11 cellular contexts compared by ENCODE assay signal in genomic region chr17:51263001-51263400, GRCh38. TPM values are rescaled to one million over a fixed set of nuclear protein-coding genes. Genes with fewer than 3 reads are reported as not detected.
DNase-seq lines count a peak whose midpoint lies in the region; ATAC-seq and TF ChIP-seq lines count a peak whose summit lies in the region.
"Had no signal": no experiment of that assay in that cellular context is flagged by ENCODE, and none has a peak within 500 bp of the region (broad histone marks: within the 10 kb centered on the region; RNA-seq: fewer than 3 reads in every experiment).

No MANE protein-coding gene starts in this region.

- no peaks in the 10 kb centered on the region for H3K9me3 ChIP-seq in PC-3 (ENCODE audit: low read length)

- peak overlapping the region; percentile 19; the same call in 1 of the 2 replicates for H3K4me3 ChIP-seq in PC-3 (ENCODE audit: low read length)

- BruUV-seq in PC-3 (replicated peaks; lab: Mats Ljungman, UMichigan): no TSS peak

- H3K79me2 ChIP-seq in PC-3 (ENCODE audit: low read length): peaks cover 91% of the 10 kb centered on the region

- H2AFZ ChIP-seq in PC-3 (ENCODE audit: low read length): no peak overlapping the region

- H3K36me3 ChIP-seq in PC-3 (ENCODE audit: low read depth, low read length): peaks cover 36% of the 10 kb centered on the region

- H3F3A ChIP-seq in PC-3 (ENCODE audit: low read length, unreplicated experiment): no peaks in the 10 kb centered on the region

- CTCF ChIA-PET in activated CD8-positive, alpha-beta memory T cell treated with anti-CD3 and anti-CD28 coated beads, Interleukin-2, amount 10 ng/mL, durations not matched to agents 7 days and 5 days (lab: Charles Lee): no interaction called here
- CTCF ChIA-PET in PC-3 (lab: Charles Lee): no interaction called here

- H3K36me3 Mint-ChIP-seq in activated CD8-positive, alpha-beta memory T cell treated with anti-CD3 and anti-CD28 coated beads, Interleukin-2, amount 10 ng/mL, durations not matched to agents 7 days and 5 days: peaks cover 34% of the 10 kb centered on the region

- TF ChIP-seq CTCF in PC-3 (conservative IDR thresholded peaks at IDR 0.05; ENCODE audit: low read depth, low read length): no peak

- POLR2A ChIA-PET in PC-3 (lab: Charles Lee; ENCODE audit: unreplicated experiment): no interaction called here

- peaks cover 27% of the 10 kb centered on the region for H3K4me1 ChIP-seq in PC-3 (ENCODE audit: insufficient read depth, low read length)

- H3K27me3 Mint-ChIP-seq in activated CD8-positive, alpha-beta memory T cell treated with anti-CD3 and anti-CD28 coated beads, Interleukin-2, amount 10 ng/mL, durations not matched to agents 7 days and 5 days: no peaks in the 10 kb centered on the region

- H3K4me1 Mint-ChIP-seq in activated CD8-positive, alpha-beta memory T cell treated with anti-CD3 and anti-CD28 coated beads, Interleukin-2, amount 10 ng/mL, durations not matched to agents 7 days and 5 days: peaks cover 47% of the 10 kb centered on the region

- no peak overlapping the region for H3K9ac ChIP-seq in PC-3 (ENCODE audit: low read length)

- no peak for ATAC-seq in activated CD8-positive, alpha-beta memory T cell treated with anti-CD3 and anti-CD28 coated beads, Interleukin-2, amount 10 ng/mL, durations not matched to agents 7 days and 5 days
- no peak for ATAC-seq in PC-3
- ATAC-seq in GM19455 (IDR thresholded peaks at IDR 0.05; ENCODE audit: unreplicated experiment): no peak

- intact Hi-C loops in PC-3 (cut with micrococcal nuclease): loop anchor here (5.0 kb wide), 1 partner anchor 96 kb away; the partner anchor contains the start of gene NME2

- H4K20me1 ChIP-seq in PC-3 (ENCODE audit: low read length): peaks cover 44% of the 10 kb centered on the region

- H3K27ac Mint-ChIP-seq in activated CD8-positive, alpha-beta memory T cell treated with anti-CD3 and anti-CD28 coated beads, Interleukin-2, amount 10 ng/mL, durations not matched to agents 7 days and 5 days: peak overlapping the region; percentile 27

- peak overlapping the region; percentile 46 for H3K4me3 Mint-ChIP-seq in activated CD8-positive, alpha-beta memory T cell treated with anti-CD3 and anti-CD28 coated beads, Interleukin-2, amount 10 ng/mL, durations not matched to agents 7 days and 5 days

- H3K9me3 Mint-ChIP-seq in activated CD8-positive, alpha-beta memory T cell treated with anti-CD3 and anti-CD28 coated beads, Interleukin-2, amount 10 ng/mL, durations not matched to agents 7 days and 5 days (ENCODE audit: low read depth): no peaks in the 10 kb centered on the region

- H3K9me2 ChIP-seq in PC-3 (replicated peaks; ENCODE audit: low read length): no peaks in the 10 kb centered on the region

- no peak for DNase-seq in activated CD8-positive, alpha-beta memory T cell treated with anti-CD3 and anti-CD28 coated beads, Interleukin-2, amount 10 ng/mL, durations not matched to agents 7 days and 5 days
- DNase-seq in activated CD8-positive, alpha-beta memory T cell treated with anti-CD3 and anti-CD28 coated beads for 24 hours: no peak
- no peak for DNase-seq in PC-3
- no peak for DNase-seq in epithelial cell of prostate (ENCODE audit: low read depth, low spot score)
- peak; percentile 69 for DNase-seq in renal cortical epithelial cell (ENCODE audit: low read depth)
- DNase-seq in DMS153 treated with DMSO at 0.1 percent for 48 hours (lab: John Stamatoyannopoulos, UW; ENCODE audit: unreplicated experiment): no peak
- no peak for DNase-seq in dermis blood vessel endothelial cell
- DNase-seq: activated CD4-positive, alpha-beta T cell treated with anti-CD3 and anti-CD28 coated beads, Interleukin-2, amount 50 U/mL, for 4 hours; caudate nucleus; NCI-H187 had no signal

- H3K27ac ChIP-seq in PC-3 (ENCODE audit: low read length) (no peak overlapping the region), epithelial cell of prostate (peak overlapping the region; percentile 29)

- H3K4me2 ChIP-seq in PC-3 (ENCODE audit: low read length): peak overlapping the region; percentile 51

- H3K27me3 ChIP-seq in PC-3 (ENCODE audit: low read length): no peaks in the 10 kb centered on the region

RNA-seq across cellular contexts. Expression of gene UTP18, which starts 2.7 kb away (rescaled TPM):
- 10 to 100 TPM; 46.8 to 59.8 TPM for total RNA-seq in activated CD8-positive, alpha-beta memory T cell treated with anti-CD3 and anti-CD28 coated beads, Interleukin-2, amount 10 ng/mL, durations not matched to agents 7 days and 5 days
- total RNA-seq in PC-3 (2014; rRNA removed): 64.2 and 97.6 TPM in 2 replicates
- total RNA-seq in renal cortical epithelial cell: 37.2 and 46.9 TPM in 2 replicates
- 35.3 and 41.7 TPM in 2 replicates for total RNA-seq in dermis blood vessel endothelial cell

RNA-seq across cellular contexts. Expression of gene MBTD1, which starts 3.2 kb away (rescaled TPM):
- 10 to 100 TPM; 10.4 to 11.0 TPM for total RNA-seq in activated CD8-positive, alpha-beta memory T cell treated with anti-CD3 and anti-CD28 coated beads, Interleukin-2, amount 10 ng/mL, durations not matched to agents 7 days and 5 days
- 10.3 and 13.8 TPM in 2 replicates for total RNA-seq in PC-3 (2014; rRNA removed)
- total RNA-seq in renal cortical epithelial cell: 8.2 and 25.5 TPM in 2 replicates
- 15.8 and 18.9 TPM in 2 replicates for total RNA-seq in dermis blood vessel endothelial cell
